In the genomic region with DNA sequence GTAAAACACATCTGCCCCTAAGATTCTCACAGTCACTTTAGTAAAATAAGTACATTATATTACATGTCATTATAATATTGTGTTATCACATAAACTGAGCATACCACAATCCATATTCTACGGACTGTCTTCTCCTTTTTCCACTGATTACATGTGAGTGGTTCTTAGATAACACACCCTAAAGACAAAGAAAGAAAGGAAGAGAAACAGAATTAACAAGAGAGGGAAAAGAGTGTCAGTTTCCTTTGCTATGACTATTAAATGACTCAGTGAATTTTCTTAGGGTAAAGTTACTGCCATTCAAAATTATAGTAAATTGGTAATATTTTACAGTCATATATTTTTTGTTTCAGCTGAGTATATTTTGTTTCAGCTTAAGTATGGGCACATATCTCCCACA, we compare ENCODE assay signal across 20 cellular contexts.
"Had no signal": no experiment of that assay in that cellular context is flagged by ENCODE, and none has a peak within 500 bp of the region (broad histone marks: within the 10 kb centered on the region; RNA-seq: fewer than 3 reads in every experiment).

No MANE protein-coding gene starts in this region.

- H3K27me3 ChIP-seq: colonic mucosa, gastrocnemius medialis, heart right ventricle, neutrophil, suprapubic skin, thyroid gland had no signal

- H3K9me3 ChIP-seq: colonic mucosa, gastrocnemius medialis, heart right ventricle, neutrophil, suprapubic skin, thyroid gland had no signal

- H3K36me3 Mint-ChIP-seq: type B pancreatic cell had no signal

- H3K36me3 ChIP-seq: colonic mucosa, gastrocnemius medialis, heart right ventricle, neutrophil, suprapubic skin, thyroid gland had no signal

- H3K4me3 ChIP-seq: colonic mucosa, gastrocnemius medialis, heart right ventricle, suprapubic skin, thyroid gland had no signal

- ATAC-seq: esophagus mucosa; gastrocnemius medialis; heart right ventricle; naive thymus-derived CD4-positive, alpha-beta T cell; sciatic nerve; stimulated activated naive CD8-positive, alpha-beta T cell treated with anti-CD3 and anti-CD28 coated beads, Interleukin-15, Interleukin-2, amounts not matched to agents 100 U/mL and 50 U/mL, for 24 hours had no signal

- DNase-seq: colonic mucosa; effector CD4-positive, alpha-beta T cell; gastrocnemius medialis; heart right ventricle; hypothalamus; kidney glomerular epithelial cell; mammary epithelial cell; naive thymus-derived CD4-positive, alpha-beta T cell; posterior cingulate gyrus; small intestine; stimulated activated CD4-positive, alpha-beta T cell treated with anti-CD3 and anti-CD28 coated beads, Interleukin-12 subunit alpha, Interleukin-12 subunit beta, amount 100 ng/mL, for 4 hours; stimulated activated naive CD8-positive, alpha-beta T cell treated with anti-CD3 and anti-CD28 coated beads, Interleukin-15, Interleukin-2, amounts not matched to agents 100 U/mL and 50 U/mL, for 24 hours; thyroid gland had no signal

- H3K9me3 Mint-ChIP-seq: type B pancreatic cell had no signal

- H3K27ac Mint-ChIP-seq: naive thymus-derived CD4-positive, alpha-beta T cell; type B pancreatic cell had no signal

- H3K4me1 Mint-ChIP-seq: naive thymus-derived CD4-positive, alpha-beta T cell had no signal

- H3K4me3 Mint-ChIP-seq: naive thymus-derived CD4-positive, alpha-beta T cell; type B pancreatic cell had no signal

- FAIRE-seq: islet of Langerhans, small intestine, urothelium cell line had no signal

- H3K27ac ChIP-seq: colonic mucosa, gastrocnemius medialis, heart right ventricle, neutrophil, suprapubic skin, thyroid gland had no signal
